ENCODE assay signal across 30 cellular contexts in genomic region chr20:61882716-61883615, GRCh38.
"Had no signal": no experiment of that assay in that cellular context is flagged by ENCODE, and none has a peak within 500 bp of the region (broad histone marks: within the 10 kb centered on the region; RNA-seq: fewer than 3 reads in every experiment).

No MANE protein-coding gene starts in this region.

- H3K9me3 ChIP-seq: left lung, psoas muscle, spleen, suprapubic skin, tibial artery, upper lobe of right lung had no signal

- H3K27ac Mint-ChIP-seq: activated naive CD8-positive, alpha-beta T cell; T-helper 1 cell treated with Interleukin-12 subunit alpha and Interleukin-12 subunit beta and Interleukin-4 antibody, amounts not matched to agents 30 μg/mL and 1 μg/mL, for 36 hours had no signal

- H3K27me3 Mint-ChIP-seq: activated naive CD8-positive, alpha-beta T cell had no signal

- H3K4me1 ChIP-seq: left lung, parathyroid adenoma, psoas muscle, suprapubic skin, tibial artery, upper lobe of right lung had no signal

- H3K4me3 ChIP-seq: cardiac muscle cell, coronary artery, dorsolateral prefrontal cortex, left lung, lung, psoas muscle, spleen, suprapubic skin, tibial artery, upper lobe of right lung had no signal

- H2AFZ ChIP-seq: parathyroid adenoma had no signal

- ATAC-seq: left lung, psoas muscle, upper lobe of right lung had no signal

- H3K79me2 ChIP-seq: parathyroid adenoma had no signal

- FAIRE-seq: frontal cortex, TTC549 had no signal

- H3K27me3 ChIP-seq: cardiac muscle cell, upper lobe of right lung had no signal

- H3K27ac ChIP-seq: cardiac muscle cell, coronary artery, dorsolateral prefrontal cortex, left lung, parathyroid adenoma, psoas muscle, spleen, suprapubic skin, tibial artery, upper lobe of right lung, VCaP had no signal

- H3K9me3 Mint-ChIP-seq: nephron; T-helper 1 cell treated with Interleukin-12 subunit alpha and Interleukin-12 subunit beta and Interleukin-4 antibody, amounts not matched to agents 30 μg/mL and 1 μg/mL, for 36 hours had no signal

- H3K36me3 Mint-ChIP-seq: activated naive CD8-positive, alpha-beta T cell had no signal

- H3K36me3 ChIP-seq: cardiac muscle cell, left lung, spleen, suprapubic skin, tibial artery, upper lobe of right lung had no signal

- H3K4me1 Mint-ChIP-seq: nephron had no signal

- H3K9ac ChIP-seq: parathyroid adenoma had no signal

- DNase-seq: activated CD4-positive, alpha-beta T cell treated with anti-CD3 and anti-CD28 coated beads for 4 hours; activated CD4-positive, alpha-beta T cell treated with anti-CD3 and anti-CD28 coated beads, Interleukin-2, amount 50 U/mL, for 48 hours; activated CD8-positive, alpha-beta memory T cell treated with anti-CD3 and anti-CD28 coated beads for 24 hours; activated effector memory CD4-positive, alpha-beta T cell treated with Interleukin-2 at 50 U/mL for 16 hours; activated naive CD4-positive, alpha-beta T cell treated with Interleukin-2 at 50 U/mL for 16 hours; anterior cingulate cortex; cerebellar nuclear complex; dorsolateral prefrontal cortex; effector memory CD4-positive, alpha-beta T cell; kidney glomerular epithelial cell; mesendoderm; spleen; stimulated activated naive CD4-positive, alpha-beta T cell; T-helper 9 cell; tibial artery; upper lobe of right lung had no signal

- H3K4me3 Mint-ChIP-seq: activated naive CD8-positive, alpha-beta T cell; brain; nephron; T-helper 1 cell treated with Interleukin-12 subunit alpha and Interleukin-12 subunit beta and Interleukin-4 antibody, amounts not matched to agents 30 μg/mL and 1 μg/mL, for 36 hours had no signal
